In the genomic region with DNA sequence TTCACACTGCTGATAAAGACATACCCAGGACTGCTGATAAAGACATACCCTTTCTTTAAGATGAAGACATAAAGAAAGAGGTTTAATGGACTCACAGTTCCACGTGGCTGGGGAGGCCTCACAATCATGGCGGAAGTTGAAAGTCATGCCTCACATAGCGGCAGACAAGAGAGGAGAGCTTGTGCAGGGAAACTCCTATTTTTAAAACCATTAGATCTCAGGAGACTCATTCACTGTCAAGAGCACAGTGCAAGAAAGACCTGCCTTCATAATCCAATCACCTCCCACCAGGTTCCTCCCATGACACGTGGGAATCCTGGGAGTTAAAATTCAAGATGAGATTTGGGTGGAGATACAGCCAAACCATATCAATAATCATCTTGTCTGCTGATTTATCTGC, we compare ENCODE assay signal across 8 cellular contexts.
"Had no signal": no experiment of that assay in that cellular context is flagged by ENCODE, and none has a peak within 500 bp of the region (broad histone marks: within the 10 kb centered on the region; RNA-seq: fewer than 3 reads in every experiment).

No MANE protein-coding gene starts in this region.

- H3K4me2 ChIP-seq: GM23338 had no signal

- H3K4me3 ChIP-seq: GM23248, GM23338 had no signal

- H2AFZ ChIP-seq: GM23248, GM23338 had no signal

- H3K9ac ChIP-seq: GM23248 had no signal

- H3K27ac ChIP-seq: GM23248 had no signal

- DNase-seq: GM23248, GOT3, H7, H9, HCEC 1CT, HFFc6 had no signal

- ATAC-seq: GM23338, HCT116 had no signal
